In the genomic region with DNA sequence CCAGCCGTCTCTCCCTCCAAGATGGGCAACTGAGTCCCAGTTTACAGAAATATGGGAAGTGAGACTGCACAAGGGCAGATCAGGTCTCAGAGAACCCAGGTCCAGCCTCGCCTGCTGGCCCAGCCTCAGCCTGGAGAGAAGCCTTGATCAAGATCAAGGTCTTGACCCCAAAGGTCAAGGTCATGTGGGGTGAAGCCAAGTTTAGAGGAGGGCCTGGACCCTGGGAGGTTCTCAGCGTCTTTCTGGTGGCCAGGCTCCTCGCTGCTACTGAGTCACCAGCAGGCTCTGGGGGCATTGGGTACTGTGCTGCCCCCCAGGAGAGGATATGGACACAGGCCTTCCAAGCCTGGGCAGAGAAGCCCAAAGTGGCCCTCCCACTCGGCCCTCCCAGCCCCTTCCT, we compare ENCODE assay signal across 17 cellular contexts. TPM values are rescaled to one million over a fixed set of nuclear protein-coding genes. Genes with fewer than 3 reads are reported as not detected.
DNase-seq lines count a peak whose midpoint lies in the region; ATAC-seq, FAIRE-seq and TF ChIP-seq lines count a peak whose summit lies in the region.
"Had no signal": no experiment of that assay in that cellular context is flagged by ENCODE, and none has a peak within 500 bp of the region (broad histone marks: within the 10 kb centered on the region; RNA-seq: fewer than 3 reads in every experiment).

No MANE protein-coding gene starts in this region.

- peaks cover 43% of the 10 kb centered on the region for H3K79me2 ChIP-seq in OCI-LY1 (ENCODE audit: insufficient read depth, low read length)

- H3K36me3 ChIP-seq in OCI-LY1 (ENCODE audit: insufficient read depth, low read length), result peaks cover 29% of the 10 kb centered on the region; the same call in 1 of the 2 replicates

- H3F3A ChIP-seq in OCI-LY1 (ENCODE audit: insufficient read depth, low read length), result no peaks in the 10 kb centered on the region

- intact Hi-C loops in posterior vena cava (cut with DNase I), result no loop called here

- H3K36me3 Mint-ChIP-seq in chondrocyte (ENCODE audit: low read depth), result peaks cover 9% of the 10 kb centered on the region

- DNase-seq in GM12891 (ENCODE audit: insufficient read length, low spot score) (no peak), chondrocyte (ENCODE audit: low spot score) (peak; percentile 40), posterior vena cava (ENCODE audit: low spot score) (peak; percentile 56), DMS153 treated with DMSO at 0.1 percent for 48 hours (lab: John Stamatoyannopoulos, UW; ENCODE audit: unreplicated experiment) (no peak), NCI-H510A treated with DMSO at 0.1 percent for 48 hours (lab: John Stamatoyannopoulos, UW) (no peak)
- DNase-seq: Calu3; CD4-positive, alpha-beta T cell; H9; NCI-H1436; NCI-H2029; NCI-H774; PC-3 had no signal

- H3K27ac ChIP-seq in OCI-LY1 (ENCODE audit: low read depth, low read length, poor library complexity, severe bottlenecking), result peak overlapping the region; percentile 13
- H3K27ac ChIP-seq: SK-N-MC had no signal

- H3K9me3 ChIP-seq in OCI-LY1 (ENCODE audit: low read length), result no peaks in the 10 kb centered on the region

- no peaks in the 10 kb centered on the region for H3K9me3 Mint-ChIP-seq in chondrocyte (ENCODE audit: low read depth)
- H3K9me3 Mint-ChIP-seq: CD4-positive, alpha-beta T cell; H9; IgD-negative memory B cell had no signal

- FAIRE-seq in GM12891 (lab: Jason Lieb, UNC), result no peak

- H3K9me2 ChIP-seq in OCI-LY1 (ENCODE audit: low read depth, low read length), result no peaks in the 10 kb centered on the region

- no peak for TF ChIP-seq CTCF in OCI-LY1 (IDR thresholded peaks at IDR 0.05; ENCODE audit: low read length)
- TF ChIP-seq CTCF in chondrocyte (IDR thresholded peaks at IDR 0.05), result no peak

- no peaks in the 10 kb centered on the region for H3K27me3 ChIP-seq in OCI-LY1 (ENCODE audit: insufficient read depth, low read length)

- H3K4me3 ChIP-seq in OCI-LY1 (ENCODE audit: low read depth, low read length, poor library complexity, severe bottlenecking), result no peak overlapping the region
- H3K4me3 ChIP-seq: SK-N-MC had no signal

- ATAC-seq in HG03469 (IDR thresholded peaks at IDR 0.05; ENCODE audit: unreplicated experiment), result no peak
- ATAC-seq: PC-3 had no signal

- H3K4me2 ChIP-seq in OCI-LY1 (ENCODE audit: low read length), result no peak overlapping the region

- TF ChIP-seq POLR2A in GM12891 (IDR thresholded peaks at IDR 0.05; ENCODE audit: low read depth, low read length), result no peak

- no peak overlapping the region for H3K27ac Mint-ChIP-seq in chondrocyte (ENCODE audit: unreplicated experiment)
- H3K27ac Mint-ChIP-seq: B cell; CD4-positive, alpha-beta T cell had no signal

- H3K4me1 ChIP-seq in OCI-LY1 (ENCODE audit: insufficient read depth, low read length, severe bottlenecking), result peaks cover 33% of the 10 kb centered on the region

- H3K4me3 Mint-ChIP-seq in chondrocyte (ENCODE audit: unreplicated experiment), result no peak overlapping the region
- H3K4me3 Mint-ChIP-seq: B cell; CD4-positive, alpha-beta T cell; H9; IgD-negative memory B cell had no signal

- H3K9ac ChIP-seq in OCI-LY1 (ENCODE audit: low read length), result no peak overlapping the region

- peaks cover 23% of the 10 kb centered on the region for H3K4me1 Mint-ChIP-seq in chondrocyte (ENCODE audit: low read depth)

- H2AFZ ChIP-seq in OCI-LY1 (ENCODE audit: low read length), result no peak overlapping the region

- no peaks in the 10 kb centered on the region for H3K27me3 Mint-ChIP-seq in chondrocyte (ENCODE audit: low read depth)
- H3K27me3 Mint-ChIP-seq: B cell; CD4-positive, alpha-beta T cell; IgD-negative memory B cell had no signal

- H4K20me1 ChIP-seq in OCI-LY1 (ENCODE audit: insufficient read depth, low read length), result no peaks in the 10 kb centered on the region

TF ChIP-seq in GM12891, 5 proteins besides CTCF, POLR2A, EP300 and RAD21:
- TF ChIP-seq SPI1 (IDR thresholded peaks at IDR 0.05; ENCODE audit: low read depth, low read length) (peak; percentile 17; the same call in 1 of the 2 replicates), POU2F2 (IDR thresholded peaks at IDR 0.05; ENCODE audit: low read depth, low read length) (no peak)

RNA-seq across cellular contexts. Expression of a gene that starts 8.8 kb away (rescaled TPM):
- polyA plus RNA-seq in GM12891 (2012; ENCODE audit: low read depth, missing spikeins), result 5.0 TPM
- total RNA-seq in chondrocyte (8.7 to 9.3 TPM (median 8.9 TPM) in 3 replicates), posterior vena cava (1 to 10 TPM; 5.8 to 6.6 TPM)

Comparison
In these comparisons a context has a peak if more than half of its experiments do, and no peak if none do; other contexts are left out.
1. DNase-seq: peak in chondrocyte (single experiment) and posterior vena cava (single experiment); none in GM12891 (single experiment), DMS153 treated with DMSO at 0.1 percent for 48 hours (single experiment) and NCI-H510A treated with DMSO at 0.1 percent for 48 hours (single experiment).